Comparison of ENCODE assay signal across 29 cellular contexts in genomic region chr1:38926091-38926490, GRCh38. TPM values are rescaled to one million over a fixed set of nuclear protein-coding genes. Genes with fewer than 3 reads are reported as not detected.
"Had no signal": no experiment of that assay in that cellular context is flagged by ENCODE, and none has a peak within 500 bp of the region (broad histone marks: within the 10 kb centered on the region; RNA-seq: fewer than 3 reads in every experiment).

No MANE protein-coding gene starts in this region.

- H3K4me3 ChIP-seq: coronary artery, esophagus squamous epithelium, lung, mucosa of descending colon, psoas muscle, sigmoid colon, stomach, thoracic aorta, tibial nerve, upper lobe of left lung had no signal

- H3K27me3 ChIP-seq: esophagus squamous epithelium, sigmoid colon, stomach, tibial nerve, upper lobe of left lung had no signal

- H2AFZ ChIP-seq: parathyroid adenoma had no signal

- ATAC-seq: effector memory CD8-positive, alpha-beta T cell; left lobe of liver; mucosa of descending colon; natural killer cell treated with Interleukin-12 subunit alpha and Interleukin-12 subunit beta and Interleukin-15 and Interleukin-18, amount 100 ng/mL, for 72 hours; psoas muscle; right cardiac atrium; stimulated activated effector memory CD8-positive, alpha-beta T cell treated with anti-CD3 and anti-CD28 coated beads, Interleukin-12 subunit alpha, Interleukin-12 subunit beta, amount 100 ng/mL, for 72 hours had no signal

- H3K4me1 ChIP-seq: esophagus squamous epithelium, parathyroid adenoma, psoas muscle, sigmoid colon, tibial nerve, upper lobe of left lung had no signal

- H3K9me3 ChIP-seq: esophagus squamous epithelium, mucosa of descending colon, psoas muscle, sigmoid colon, stomach, thoracic aorta, tibial nerve, upper lobe of left lung had no signal

- DNase-seq: dermis blood vessel endothelial cell; effector memory CD8-positive, alpha-beta T cell; esophagus squamous epithelium; foreskin melanocyte; mesenchymal stem cell; mucosa of descending colon; naive B cell; psoas muscle; right cardiac atrium; sigmoid colon; stimulated activated CD4-positive, alpha-beta T cell treated with anti-CD3 and anti-CD28 coated beads, Interleukin-2, amount 100 ng/mL, for 24 hours; stimulated activated CD4-positive, alpha-beta T cell treated with anti-CD3 and anti-CD28 coated beads, Interleukin-4, amount 100 ng/mL, for 24 hours; stimulated activated naive CD4-positive, alpha-beta T cell treated with Interleukin-2 at 50 U/mL for 16 hours; stomach had no signal

- H3K36me3 ChIP-seq: sigmoid colon, stomach, thoracic aorta, tibial nerve, upper lobe of left lung had no signal

- H3K9ac ChIP-seq: parathyroid adenoma had no signal

- H3K27ac ChIP-seq: coronary artery, esophagus squamous epithelium, parathyroid adenoma, psoas muscle, sigmoid colon, stomach, thoracic aorta, tibial nerve, upper lobe of left lung had no signal

RNA-seq across cellular contexts. Expression of gene RHBDL2, which starts 15.5 kb away (rescaled TPM):
- total RNA-seq: left lobe of liver; mesothelial cell of epicardium; natural killer cell treated with Interleukin-12 subunit alpha and Interleukin-12 subunit beta and Interleukin-15 and Interleukin-18, amount 100 ng/mL, for 72 hours; neural crest cell; psoas muscle had no signal

RNA-seq across cellular contexts. Expression of gene GJA9, which starts 44.7 kb away (rescaled TPM):
- total RNA-seq: dermis blood vessel endothelial cell; left lobe of liver; liver; lung; mesothelial cell of epicardium; natural killer cell treated with Interleukin-12 subunit alpha and Interleukin-12 subunit beta and Interleukin-15 and Interleukin-18, amount 100 ng/mL, for 72 hours; neural crest cell; osteoblast; psoas muscle; right cardiac atrium; sigmoid colon; skeletal muscle tissue; subcutaneous adipose tissue; thoracic aorta; tibial nerve; upper lobe of left lung had no signal
- polyA plus RNA-seq: liver, psoas muscle had no signal
